In the genomic region with DNA sequence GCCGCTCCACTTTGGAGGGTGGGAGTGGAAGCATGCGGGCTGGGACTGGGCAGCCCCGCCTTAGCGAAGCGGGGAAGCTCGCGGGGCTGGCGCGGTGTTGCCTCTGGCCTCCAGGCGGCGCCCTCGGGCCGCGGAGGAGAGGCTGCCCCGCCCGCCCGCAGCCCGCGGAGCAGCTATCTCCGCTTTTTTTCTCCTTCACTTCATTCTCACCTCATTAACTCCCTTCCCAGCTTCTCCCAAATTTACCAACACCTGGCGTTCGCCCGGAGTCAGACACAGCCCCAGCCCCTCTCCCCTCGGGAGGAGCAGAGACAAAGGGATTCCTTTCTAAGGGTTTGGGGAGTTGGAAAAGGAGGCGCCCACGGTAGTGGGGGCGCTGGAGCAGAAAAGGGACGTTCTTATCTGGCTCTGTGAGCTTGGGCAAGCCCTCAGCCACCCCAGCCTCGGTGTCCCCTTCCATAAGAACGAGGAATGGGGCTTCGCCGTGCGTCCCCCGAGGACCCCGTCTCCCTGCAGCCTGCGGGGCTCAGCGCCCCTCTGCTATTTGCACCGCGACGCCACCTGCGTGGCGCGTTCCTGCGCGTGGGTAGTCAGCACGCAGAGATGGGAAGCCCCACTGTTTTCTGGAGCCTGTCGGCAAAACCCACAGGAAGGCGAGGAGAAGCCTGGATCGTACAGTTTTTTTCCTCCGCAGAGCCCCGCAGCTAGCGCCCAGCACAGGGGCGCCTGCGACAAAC, we compare ENCODE assay signal across 8 cellular contexts. TPM values are rescaled to one million over a fixed set of nuclear protein-coding genes. Genes with fewer than 3 reads are reported as not detected.
A peak's percentile ranks its signal among the peaks of the same experiment; 100 is the strongest.
DNase-seq lines count a peak whose midpoint lies in the region; ATAC-seq and TF ChIP-seq lines count a peak whose summit lies in the region.

No MANE protein-coding gene starts in this region.

- DNase-seq in NCI-H1105 (lab: John Stamatoyannopoulos, UW) (peak; percentile 72), SW 1271 (lab: John Stamatoyannopoulos, UW) (peak; percentile 39 to 75), left cardiac atrium (peak; percentile 84), progenitor cell of endocrine pancreas (ENCODE audit: low spot score, unreplicated experiment) (peak; percentile 72), upper lobe of left lung (peak; percentile 76 to 97)
- peak; percentile 84 for DNase-seq in activated naive CD8-positive, alpha-beta T cell treated with anti-CD3 and anti-CD28 coated beads, Interleukin-2, amount 50 U/mL, for 24 hours

- ATAC-seq in GM21390 (IDR thresholded peaks at IDR 0.05; ENCODE audit: unreplicated experiment) (peak; percentile 52), left cardiac atrium (peak; percentile 71 to 80), upper lobe of left lung (ENCODE audit: low FRiP score in 2 of 2) (peak; percentile 90 to 92)
- ATAC-seq in activated naive CD8-positive, alpha-beta T cell treated with anti-CD3 and anti-CD28 coated beads, Interleukin-2, amount 50 U/mL, for 24 hours, result peak; percentile 69

- H3K9me3 ChIP-seq in BLaER1 treated with 17β-estradiol and CSF1 and Interleukin-3, amounts not matched to agents 10 nM and 100 nM (replicated peaks in 1 of 11), result no peaks in the 10 kb centered on the region; a peak in 1 of 22 replicates
- no peaks in the 10 kb centered on the region for H3K9me3 ChIP-seq in upper lobe of left lung

- H3K4me1 Mint-ChIP-seq in activated naive CD8-positive, alpha-beta T cell treated with anti-CD3 and anti-CD28 coated beads, Interleukin-2, amount 50 U/mL, for 24 hours, result peaks cover 19% of the 10 kb centered on the region
- peaks cover 21% of the 10 kb centered on the region for H3K4me1 Mint-ChIP-seq in progenitor cell of endocrine pancreas (ENCODE audit: low read depth)

- peaks cover 40 to 54% (median 48%) of the 10 kb centered on the region in 10 experiments for H3K4me1 ChIP-seq in BLaER1 treated with 17β-estradiol and CSF1 and Interleukin-3, amounts not matched to agents 10 nM and 100 nM
- peaks cover 51 to 60% (median 59%) of the 10 kb centered on the region in 4 donors for H3K4me1 ChIP-seq in upper lobe of left lung

- peak overlapping the region in 9 of 11 experiments; percentile 10 to 72 (median 58); a peak in 13 of 22 replicates for H3K9ac ChIP-seq in BLaER1 treated with 17β-estradiol and CSF1 and Interleukin-3, amounts not matched to agents 10 nM and 100 nM

- H4K20me1 ChIP-seq in BLaER1 treated with 17β-estradiol and CSF1 and Interleukin-3, amounts not matched to agents 10 nM and 100 nM, result peaks cover 0 to 86% (median 58%) of the 10 kb centered on the region in 11 experiments; a peak in 16 of 22 replicates

- H3K27me3 Mint-ChIP-seq in activated naive CD8-positive, alpha-beta T cell treated with anti-CD3 and anti-CD28 coated beads, Interleukin-2, amount 50 U/mL, for 24 hours, result peaks cover 46% of the 10 kb centered on the region
- H3K27me3 Mint-ChIP-seq in progenitor cell of endocrine pancreas, result peaks cover 64% of the 10 kb centered on the region

- no peaks in the 10 kb centered on the region for H3K36me3 Mint-ChIP-seq in activated naive CD8-positive, alpha-beta T cell treated with anti-CD3 and anti-CD28 coated beads, Interleukin-2, amount 50 U/mL, for 24 hours (ENCODE audit: low read depth)
- no peaks in the 10 kb centered on the region for H3K36me3 Mint-ChIP-seq in progenitor cell of endocrine pancreas (ENCODE audit: insufficient read depth)

- H3K27ac ChIP-seq in BLaER1 treated with 17β-estradiol and CSF1 and Interleukin-3, amounts not matched to agents 10 nM and 100 nM, result no peak overlapping the region
- no peak overlapping the region for H3K27ac ChIP-seq in upper lobe of left lung

- H3K9me3 Mint-ChIP-seq in activated naive CD8-positive, alpha-beta T cell treated with anti-CD3 and anti-CD28 coated beads, Interleukin-2, amount 50 U/mL, for 24 hours, result no peaks in the 10 kb centered on the region
- H3K9me3 Mint-ChIP-seq in progenitor cell of endocrine pancreas (ENCODE audit: low read depth), result no peaks in the 10 kb centered on the region

- peak overlapping the region; percentile 47 to 71 (median 64) for H3K4me3 ChIP-seq in BLaER1 treated with 17β-estradiol and CSF1 and Interleukin-3, amounts not matched to agents 10 nM and 100 nM
- H3K4me3 ChIP-seq in upper lobe of left lung, result peak overlapping the region; percentile 43 to 60 (median 50)

- peak overlapping the region; percentile 91 to 100 (median 99) for H3K4me2 ChIP-seq in BLaER1 treated with 17β-estradiol and CSF1 and Interleukin-3, amounts not matched to agents 10 nM and 100 nM

- peaks cover 91 to 99% (median 97%) of the 10 kb centered on the region in 11 experiments for H3K27me3 ChIP-seq in BLaER1 treated with 17β-estradiol and CSF1 and Interleukin-3, amounts not matched to agents 10 nM and 100 nM
- peaks cover 0 to 41% (median 18%) of the 10 kb centered on the region in 4 donors for H3K27me3 ChIP-seq in upper lobe of left lung

- TF ChIP-seq CTCF in progenitor cell of endocrine pancreas (IDR thresholded peaks at IDR 0.05; ENCODE audit: unreplicated experiment) (peak; percentile 97), upper lobe of left lung (IDR thresholded peaks at IDR 0.05) (peak; percentile 92 to 98 (median 96))

- no peak for TF ChIP-seq POLR2A in upper lobe of left lung (IDR thresholded peaks at IDR 0.05)

- no peak overlapping the region for H3K27ac Mint-ChIP-seq in activated naive CD8-positive, alpha-beta T cell treated with anti-CD3 and anti-CD28 coated beads, Interleukin-2, amount 50 U/mL, for 24 hours
- H3K27ac Mint-ChIP-seq in progenitor cell of endocrine pancreas, result no peak overlapping the region

- peak overlapping the region; percentile 70 for H3K4me3 Mint-ChIP-seq in activated naive CD8-positive, alpha-beta T cell treated with anti-CD3 and anti-CD28 coated beads, Interleukin-2, amount 50 U/mL, for 24 hours
- H3K4me3 Mint-ChIP-seq in progenitor cell of endocrine pancreas (ENCODE audit: low read depth), result peak overlapping the region; percentile 65

- 2 to 3% methylated on average over 22 to 53 of the region's 54 CpGs for WGBS in upper lobe of left lung, 2 donors

- no peaks in the 10 kb centered on the region for H3K36me3 ChIP-seq in BLaER1 treated with 17β-estradiol and CSF1 and Interleukin-3, amounts not matched to agents 10 nM and 100 nM
- no peaks in the 10 kb centered on the region for H3K36me3 ChIP-seq in upper lobe of left lung

- no peak for TF ChIP-seq EP300 in upper lobe of left lung (IDR thresholded peaks at IDR 0.05)

- intact Hi-C loops in left cardiac atrium (cut with DNase I), result loop anchor here (2.0 kb wide), 3 partner anchors 111 to 311 kb away; no protein-coding TSS in a partner anchor

RNA-seq across cellular contexts. Expression of gene WNT11, which starts 1.5 kb away (rescaled TPM):
- total RNA-seq in left cardiac atrium (1 to 10 TPM; 3.4 to 6.6 TPM), progenitor cell of endocrine pancreas (1.5 and 1.7 TPM in 2 replicates), upper lobe of left lung (10 to 100 TPM in 1 of 6 donors, 1 to 10 TPM in 5; 1.7 to 12.9 (median 4.1) TPM)
